23 cellular contexts compared by ENCODE assay signal in genomic region chr7:130473877-130474276, GRCh38. TPM values are rescaled to one million over a fixed set of nuclear protein-coding genes. Genes with fewer than 3 reads are reported as not detected.
DNase-seq lines count a peak whose midpoint lies in the region; TF ChIP-seq lines count a peak whose summit lies in the region.
"Had no signal": no experiment of that assay in that cellular context is flagged by ENCODE, and none has a peak within 500 bp of the region (broad histone marks: within the 10 kb centered on the region; RNA-seq: fewer than 3 reads in every experiment).

No MANE protein-coding gene starts in this region.

- peaks cover 31% of the 10 kb centered on the region for H3K27me3 Mint-ChIP-seq in HFFc6 (ENCODE audit: insufficient read depth)

- H3K36me3 ChIP-seq in spleen: no peaks in the 10 kb centered on the region

- no peaks in the 10 kb centered on the region for H3K36me3 Mint-ChIP-seq in HFFc6 (ENCODE audit: low read depth)
- H3K36me3 Mint-ChIP-seq: WTC11 had no signal

- TF ChIP-seq POLR2A in spleen (IDR thresholded peaks at IDR 0.05): no peak

- peaks cover 0 to 26% (median 8%) of the 10 kb centered on the region in 6 donors for H3K4me1 ChIP-seq in spleen

- H3K4me3 ChIP-seq in spleen: no peak overlapping the region

- H3K27me3 ChIP-seq in spleen (replicated peaks in 1 of 7): no peaks in the 10 kb centered on the region

- peaks cover 7% of the 10 kb centered on the region for H3K4me1 Mint-ChIP-seq in HFFc6 (ENCODE audit: low read depth)
- H3K4me1 Mint-ChIP-seq: central memory CD8-positive, alpha-beta T cell had no signal

- DNase-seq in NCI-H2107 treated with DMSO at 0.1 percent for 48 hours (lab: John Stamatoyannopoulos, UW; ENCODE audit: unreplicated experiment) (peak; percentile 24), NCI-H2107 (lab: John Stamatoyannopoulos, UW) (no peak), NCI-H2081 treated with DMSO at 0.1 percent for 48 hours (lab: John Stamatoyannopoulos, UW) (peak; percentile 58), caudate nucleus (lab: John Stamatoyannopoulos, UW) (no peak), spleen (no peak), amygdala (lab: John Stamatoyannopoulos, UW) (no peak), HuH-7 (ENCODE audit: low spot score) (no peak), HFFc6 (no peak)
- DNase-seq: activated CD8-positive, alpha-beta T cell treated with anti-CD3 and anti-CD28 coated beads for 36 hours; activated naive CD4-positive, alpha-beta T cell treated with anti-CD3 and anti-CD28 coated beads for 36 hours; activated T-cell treated with anti-CD3 and anti-CD28 coated beads, Interleukin-2, amount 50 U/mL, for 24 hours; anterior cingulate cortex; DMS153; endodermal cell; Karpas-422; NCI-H1694; NCI-H510A; SHP77 treated with DMSO at 0.1 percent for 48 hours; substantia nigra; T-helper 17 cell had no signal

- TF ChIP-seq CTCF in spleen (IDR thresholded peaks at IDR 0.05 in 8 of 11, conservative IDR thresholded peaks at IDR 0.05 in 3 of 11) (no peak), HFFc6 (IDR thresholded peaks at IDR 0.05) (no peak)

- H3K27ac ChIP-seq in caudate nucleus (ENCODE audit: low read depth, low read length) (peak overlapping the region; percentile 6), spleen (peak overlapping the region in 5 of 8 donors; percentile 44 to 68 (median 61))
- H3K27ac ChIP-seq: C4-2B had no signal

- H3K9me3 ChIP-seq in spleen: peaks cover 0 to 14% (median 7%) of the 10 kb centered on the region in 8 donors

- no peaks in the 10 kb centered on the region for H3K9me3 Mint-ChIP-seq in HFFc6
- H3K9me3 Mint-ChIP-seq: activated naive CD4-positive, alpha-beta T cell treated with anti-CD3 and anti-CD28 coated beads for 36 hours; central memory CD8-positive, alpha-beta T cell; endodermal cell had no signal

- intact Hi-C loops in spleen (cut with DNase I; ENCODE audit: low total_unique reads): no loop called here

- no peak overlapping the region for H3K27ac Mint-ChIP-seq in HFFc6
- H3K27ac Mint-ChIP-seq: activated CD8-positive, alpha-beta T cell treated with anti-CD3 and anti-CD28 coated beads for 36 hours; activated naive CD4-positive, alpha-beta T cell treated with anti-CD3 and anti-CD28 coated beads for 36 hours; activated T-cell treated with anti-CD3 and anti-CD28 coated beads, Interleukin-2, amount 50 U/mL, for 24 hours; endodermal cell; T-helper 17 cell; WTC11 had no signal

- no peak overlapping the region for H3K4me3 Mint-ChIP-seq in HFFc6
- H3K4me3 Mint-ChIP-seq: activated CD8-positive, alpha-beta T cell treated with anti-CD3 and anti-CD28 coated beads for 36 hours; activated naive CD4-positive, alpha-beta T cell treated with anti-CD3 and anti-CD28 coated beads for 36 hours; activated T-cell treated with anti-CD3 and anti-CD28 coated beads, Interleukin-2, amount 50 U/mL, for 24 hours; central memory CD8-positive, alpha-beta T cell; endodermal cell; T-helper 17 cell; WTC11 had no signal

- 58 to 81% (median 70%) methylated on average over 4 of the region's 4 CpGs for WGBS in spleen, 5 donors

RNA-seq across cellular contexts. Expression of gene MEST, which starts 18.0 kb away (rescaled TPM):
- 100 to 1,000 TPM in 5 of 7 donors, 10 to 100 TPM in 2; 45.1 to 198 (median 151) TPM for total RNA-seq in spleen
- 10 to 100 TPM; 11.2 to 24.6 (median 11.2) TPM for polyA plus RNA-seq in spleen
- 1 to 10 TPM in 4 of 6 experiments, under 1 TPM in 2; 0.28 to 3.7 (median 2.1) TPM for total RNA-seq in HFFc6 (2021; fragmentation: NEBNext Ultra II Directional; extraction: Animal tissue kit (Norgen Biotek cat#: 25700))

RNA-seq across cellular contexts. Expression of gene CEP41, which starts 33.1 kb away (rescaled TPM):
- total RNA-seq in spleen: 10 to 100 TPM; 11.1 to 19.3 (median 15.6) TPM
- polyA plus RNA-seq in spleen: 1 to 10 TPM; 2.3 to 4.4 (median 4.1) TPM
- total RNA-seq in HFFc6 (2021; fragmentation: NEBNext Ultra II Directional; extraction: Animal tissue kit (Norgen Biotek cat#: 25700)): 10 to 100 TPM; 14.5 to 20.9 (median 17.8) TPM

Comparison
In these comparisons a context has a peak if more than half of its experiments do, and no peak if none do; other contexts are left out.
1. DNase-seq: peak in NCI-H2107 treated with DMSO at 0.1 percent for 48 hours (single experiment) and NCI-H2081 treated with DMSO at 0.1 percent for 48 hours (single experiment); none in NCI-H2107 (single experiment), caudate nucleus (0 of 61), spleen (single experiment), amygdala (0 of 56), HuH-7 (single experiment) and HFFc6 (single experiment).
2. RNA of gene MEST, which starts 18.0 kb away (total RNA-seq): 45.1 to 198 TPM in spleen; 0.28 to 3.7 TPM in HFFc6; every median in the first group is over 4 times any median in the second.